ENCODE assay signal across 8 cellular contexts in genomic region chr1:86156571-86157455, GRCh38. TPM values are rescaled to one million over a fixed set of nuclear protein-coding genes. Genes with fewer than 3 reads are reported as not detected.
A peak's percentile ranks its signal among the peaks of the same experiment; 100 is the strongest.
DNase-seq lines count a peak whose midpoint lies in the region; ATAC-seq and TF ChIP-seq lines count a peak whose summit lies in the region.

COL24A1 (minus strand) TSS chr1:86156772; CDS start chr1:86156396, 376 bp downstream.

- peaks cover 22% of the 10 kb centered on the region for H3K9me3 ChIP-seq in BLaER1

- POLR2A ChIA-PET in HEK293T (lab: Yijun Ruan, JAX), result no interaction called here
- POLR2A ChIA-PET in activated B cell treated with CpG ODN at 0.5 μM for 24 hours (lab: Charles Lee), result no interaction called here

- peaks cover 13% of the 10 kb centered on the region for H3K4me1 Mint-ChIP-seq in activated B cell treated with CpG ODN at 0.5 μM for 24 hours
- peaks cover 27% of the 10 kb centered on the region for H3K4me1 Mint-ChIP-seq in osteocyte (ENCODE audit: unreplicated experiment)

- TF ChIP-seq CTCF in activated B cell treated with CpG ODN at 0.5 μM for 24 hours (IDR thresholded peaks at IDR 0.05) (no peak), osteocyte (IDR thresholded peaks at IDR 0.05) (no peak)

- ATAC-seq in activated B cell treated with CpG ODN at 0.5 μM for 24 hours (ENCODE audit: low read depth), result no peak
- ATAC-seq in GM19351 (IDR thresholded peaks at IDR 0.05; ENCODE audit: unreplicated experiment), result no peak
- no peak for ATAC-seq in HG03521 (IDR thresholded peaks at IDR 0.05; ENCODE audit: unreplicated experiment)

- intact Hi-C loops in activated B cell treated with CpG ODN at 0.5 μM for 24 hours (cut with micrococcal nuclease), result no loop called here
- intact Hi-C loops in cardiac septum (cut with DNase I), result loop anchor here (10.0 kb wide), 1 partner anchor 198 kb away; no protein-coding TSS in a partner anchor

- H3K36me3 Mint-ChIP-seq in activated B cell treated with CpG ODN at 0.5 μM for 24 hours (ENCODE audit: low read depth), result no peaks in the 10 kb centered on the region
- no peaks in the 10 kb centered on the region for H3K36me3 Mint-ChIP-seq in osteocyte (ENCODE audit: unreplicated experiment)

- H3K9ac ChIP-seq in BLaER1, result no peak within 1 kb of the TSS

- H3K4me3 Mint-ChIP-seq in activated B cell treated with CpG ODN at 0.5 μM for 24 hours (no peak within 1 kb of the TSS), osteocyte (ENCODE audit: unreplicated experiment) (peak within 1 kb of the TSS; percentile 77)

- CTCF ChIA-PET in HEK293T (lab: Yijun Ruan, JAX) (no interaction called here), activated B cell treated with CpG ODN at 0.5 μM for 24 hours (lab: Charles Lee) (no interaction called here)

- peak within 1 kb of the TSS; percentile 58 for H3K4me3 ChIP-seq in BLaER1

- H3K27ac ChIP-seq in BLaER1, result no peak within 1 kb of the TSS

- H3K36me3 ChIP-seq in BLaER1, result no peaks in the 10 kb centered on the region

- H3K4me1 ChIP-seq in BLaER1, result peaks cover 15% of the 10 kb centered on the region

- H3K27ac Mint-ChIP-seq in activated B cell treated with CpG ODN at 0.5 μM for 24 hours, result no peak within 1 kb of the TSS
- no peak within 1 kb of the TSS for H3K27ac Mint-ChIP-seq in osteocyte (ENCODE audit: unreplicated experiment)

- peaks cover 37% of the 10 kb centered on the region for H3K27me3 ChIP-seq in BLaER1

- H3K4me2 ChIP-seq in BLaER1, result peak within 1 kb of the TSS; percentile 86

- peaks cover 6% of the 10 kb centered on the region; the same call in 1 of the 2 replicates for H4K20me1 ChIP-seq in BLaER1

- peaks cover 34% of the 10 kb centered on the region for H3K27me3 Mint-ChIP-seq in activated B cell treated with CpG ODN at 0.5 μM for 24 hours
- peaks cover 16% of the 10 kb centered on the region for H3K27me3 Mint-ChIP-seq in osteocyte (ENCODE audit: unreplicated experiment)

- DNase-seq in HEK293T (ENCODE audit: extremely low spot score) (peak; percentile 80), activated B cell treated with CpG ODN at 0.5 μM for 24 hours (peak; percentile 9), cardiac septum (ENCODE audit: low spot score) (peak; percentile 81), osteocyte (ENCODE audit: extremely low spot score, unreplicated experiment) (peak; percentile 85), OCI-M2 (lab: John Stamatoyannopoulos, UW; ENCODE audit: unreplicated experiment) (no peak)

- H3K9me3 Mint-ChIP-seq in activated B cell treated with CpG ODN at 0.5 μM for 24 hours, result no peaks in the 10 kb centered on the region
- no peaks in the 10 kb centered on the region for H3K9me3 Mint-ChIP-seq in osteocyte (ENCODE audit: unreplicated experiment)

TF ChIP-seq in HEK293T, 16 proteins besides CTCF, POLR2A, EP300 and RAD21:
- TF ChIP-seq ARNT (IDR thresholded peaks at IDR 0.05) (no peak), TARDBP (IDR thresholded peaks at IDR 0.05) (no peak), FOXM1 (IDR thresholded peaks at IDR 0.05; ENCODE audit: borderline replicate concordance) (no peak), SP1 (IDR thresholded peaks at IDR 0.05) (no peak)

RNA-seq across cellular contexts. Expression of gene COL24A1, which starts in this region (rescaled TPM):
- not detected in 2 replicates for total RNA-seq in activated B cell treated with CpG ODN at 0.5 μM for 24 hours
- total RNA-seq in cardiac septum, result 1.3 TPM
- total RNA-seq in osteocyte, result 0.46 and 0.47 TPM in 2 replicates

Comparison
In these comparisons a context has a peak if more than half of its experiments do, and no peak if none do; other contexts are left out.
1. Peak in DNase-seq in activated B cell treated with CpG ODN at 0.5 μM for 24 hours; RNA of the gene not detected or under 1 TPM.
2. Peak in DNase-seq in osteocyte; RNA of the gene not detected or under 1 TPM.